In genomic region chr13:110412132-110412912, GRCh38 we compare ENCODE assay signal across 8 cellular contexts.
DNase-seq lines count a peak whose midpoint lies in the region; ATAC-seq, FAIRE-seq and TF ChIP-seq lines count a peak whose summit lies in the region.

No MANE protein-coding gene starts in this region.

- peak; percentile 98 for FAIRE-seq in GM12891 (lab: Jason Lieb, UNC)

- no peaks in the 10 kb centered on the region for H3K36me3 Mint-ChIP-seq in WTC11

- ATAC-seq in HG02840 (IDR thresholded peaks at IDR 0.05; ENCODE audit: low FRiP score, unreplicated experiment) (peak; percentile 79), WTC11 (peak; percentile 80)

- CTCF ChIA-PET in WTC11 (lab: Charles Lee), result interaction anchor here (0.8 to 1.7 kb wide), 10 partner anchors 14 to 189 kb away, joined by 3 to 14 read pairs (median 4); no protein-coding TSS in a partner anchor

- H3K27ac Mint-ChIP-seq in WTC11, result peak overlapping the region; percentile 47; the same call in 1 of the 2 replicates

- POLR2A ChIA-PET in WTC11 (lab: Charles Lee), result no interaction called here

- peak; percentile 82 for TF ChIP-seq CTCF in WTC11 (IDR thresholded peaks at IDR 0.05)

- DNase-seq in 8988T, result peak; percentile 51
- peak; percentile 72 for DNase-seq in GM12891 (ENCODE audit: insufficient read length, low spot score)
- peak; percentile 45 for DNase-seq in NCI-H1417 treated with DMSO at 0.1 percent for 48 hours (lab: John Stamatoyannopoulos, UW)
- DNase-seq in WTC11 (ENCODE audit: low spot score), result peak; percentile 75
- DNase-seq in cerebellar cortex (ENCODE audit: low spot score), result peak; percentile 50
- DNase-seq in kidney glomerular epithelial cell (lab: John Stamatoyannopoulos, UW), result peak; percentile 97
- peak; percentile 31 to 56 for DNase-seq in stimulated activated CD4-positive, alpha-beta T cell treated with anti-CD3 and anti-CD28 coated beads, Interleukin-15, amount 100 ng/mL, for 48 hours (ENCODE audit: low read depth in 2 of 2)

- H3K27me3 Mint-ChIP-seq in WTC11 (ENCODE audit: low read depth), result no peaks in the 10 kb centered on the region; the same call in 1 of the 2 replicates

- no peaks in the 10 kb centered on the region for H3K9me3 Mint-ChIP-seq in WTC11

- peaks cover 18% of the 10 kb centered on the region for H3K4me1 Mint-ChIP-seq in WTC11

- no peak overlapping the region for H3K4me3 Mint-ChIP-seq in WTC11

- TF ChIP-seq POLR2A in GM12891 (IDR thresholded peaks at IDR 0.05; ENCODE audit: low read depth, low read length), result no peak

TF ChIP-seq in GM12891, 5 proteins besides CTCF, POLR2A, EP300 and RAD21:
- TF ChIP-seq POLR2AphosphoS5 (IDR thresholded peaks at IDR 0.05; ENCODE audit: low read depth, low read length) (no peak), POU2F2 (IDR thresholded peaks at IDR 0.05; ENCODE audit: low read depth, low read length) (no peak), PAX5 (IDR thresholded peaks at IDR 0.05; ENCODE audit: insufficient read depth, low read length, severe bottlenecking) (no peak)

TF ChIP-seq in WTC11, 78 proteins besides CTCF, POLR2A, EP300 and RAD21:
- TF ChIP-seq NFATC4 (CRISPR knock-in tag; IDR thresholded peaks at IDR 0.05) (no peak), NR1H2 (CRISPR knock-in tag; IDR thresholded peaks at IDR 0.05) (no peak), ELF4 (CRISPR knock-in tag; IDR thresholded peaks at IDR 0.05; ENCODE audit: low read depth) (no peak), PREB (CRISPR knock-in tag; IDR thresholded peaks at IDR 0.05; ENCODE audit: borderline replicate concordance) (no peak), NFYB (CRISPR knock-in tag; conservative IDR thresholded peaks at IDR 0.05; ENCODE audit: low read depth) (no peak), MLX (CRISPR knock-in tag; IDR thresholded peaks at IDR 0.05) (no peak), FOXJ3 (CRISPR knock-in tag; IDR thresholded peaks at IDR 0.05; ENCODE audit: borderline replicate concordance) (no peak), USF1 (CRISPR knock-in tag; IDR thresholded peaks at IDR 0.05) (no peak), ZNF425 (CRISPR knock-in tag; conservative IDR thresholded peaks at IDR 0.05) (no peak), ZNF423 (CRISPR knock-in tag; IDR thresholded peaks at IDR 0.05) (no peak)

Comparison
In these comparisons a context has a peak if more than half of its experiments do, and no peak if none do; other contexts are left out.
1. Peak in every context shown above with its lines: DNase-seq and ATAC-seq.
2. DNase-seq: peak in every context shown above with its lines; median percentile 97 in kidney glomerular epithelial cell; 75 in WTC11; 72 in GM12891; 51 in 8988T; 50 in cerebellar cortex; 45 in NCI-H1417 treated with DMSO at 0.1 percent for 48 hours; 44 in stimulated activated CD4-positive, alpha-beta T cell treated with anti-CD3 and anti-CD28 coated beads, Interleukin-15, amount 100 ng/mL, for 48 hours.